Comparison of ENCODE assay signal across 8 cellular contexts in the genomic region with DNA sequence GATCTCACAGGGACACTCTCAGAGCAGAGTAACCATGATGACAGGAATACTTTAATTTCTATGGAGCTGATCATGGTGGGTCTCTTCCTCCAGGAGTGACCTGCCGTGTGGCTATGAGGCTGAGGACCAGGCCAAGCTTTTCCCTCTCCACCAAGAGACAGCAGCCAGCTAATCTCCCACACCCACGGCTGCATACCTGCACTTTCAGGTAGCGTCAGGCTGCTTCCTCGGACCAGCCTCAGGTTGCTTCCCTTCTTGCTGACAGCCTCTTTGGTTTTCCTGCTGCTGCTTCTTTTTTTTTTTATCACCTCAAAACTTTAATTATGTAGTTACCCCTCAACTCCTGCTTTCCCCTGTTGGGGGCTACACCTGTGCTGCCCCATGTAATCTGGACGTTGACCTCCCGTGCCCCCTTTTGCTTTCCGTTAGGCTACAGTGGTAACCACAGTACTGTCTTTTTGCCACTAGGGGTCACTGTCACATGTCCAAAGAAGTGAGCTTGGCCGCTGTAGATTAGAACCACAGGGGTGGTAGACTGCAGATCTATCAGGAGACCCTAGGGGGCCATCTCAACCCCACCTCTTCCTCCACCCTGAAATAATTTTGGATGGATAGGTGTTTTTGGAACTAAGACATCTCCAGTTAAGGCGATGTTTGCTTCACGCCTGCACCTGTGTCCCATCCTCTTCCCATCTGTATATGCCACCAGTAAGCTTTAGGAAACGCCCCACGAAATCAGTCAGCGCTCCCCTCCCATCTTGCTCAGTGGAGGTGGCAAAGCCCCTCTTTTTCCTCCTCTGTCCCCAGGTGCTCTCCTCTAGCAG. TPM values are rescaled to one million over a fixed set of nuclear protein-coding genes. Genes with fewer than 3 reads are reported as not detected.
DNase-seq lines count a peak whose midpoint lies in the region; ATAC-seq, FAIRE-seq and TF ChIP-seq lines count a peak whose summit lies in the region.

No MANE protein-coding gene starts in this region.

- no peak overlapping the region for H3K9ac ChIP-seq in SK-N-MC (ENCODE audit: insufficient read length)

- peak; percentile 90 for FAIRE-seq in GM12891 (lab: Jason Lieb, UNC)

- no peaks in the 10 kb centered on the region for H3K9me3 Mint-ChIP-seq in activated naive CD4-positive, alpha-beta T cell treated with anti-CD3 and anti-CD28 coated beads, Interleukin-2, amount 10 ng/mL, durations not matched to agents 7 days and 5 days
- peaks cover 16% of the 10 kb centered on the region for H3K9me3 Mint-ChIP-seq in glutamatergic neuron (ENCODE audit: unreplicated experiment)

- peaks cover 7% of the 10 kb centered on the region for H3K27me3 Mint-ChIP-seq in activated naive CD4-positive, alpha-beta T cell treated with anti-CD3 and anti-CD28 coated beads, Interleukin-2, amount 10 ng/mL, durations not matched to agents 7 days and 5 days
- peaks cover 9% of the 10 kb centered on the region for H3K27me3 Mint-ChIP-seq in glutamatergic neuron (ENCODE audit: unreplicated experiment)

- H3K4me1 Mint-ChIP-seq in activated naive CD4-positive, alpha-beta T cell treated with anti-CD3 and anti-CD28 coated beads, Interleukin-2, amount 10 ng/mL, durations not matched to agents 7 days and 5 days, result peaks cover 8% of the 10 kb centered on the region
- H3K4me1 Mint-ChIP-seq in glutamatergic neuron (ENCODE audit: low read depth, unreplicated experiment), result no peaks in the 10 kb centered on the region

- intact Hi-C loops in posterior cingulate gyrus (cut with DNase I), result loop anchor here (1.0 to 5.0 kb wide), 3 partner anchors 38 to 154 kb away; a partner anchor contains a TSS

- ATAC-seq in HG02610 (IDR thresholded peaks at IDR 0.05; ENCODE audit: unreplicated experiment), result peak; percentile 83

- TF ChIP-seq CTCF in glutamatergic neuron (IDR thresholded peaks at IDR 0.05; ENCODE audit: partially characterized antibody, unreplicated experiment), result peak; percentile 95

- no peak for TF ChIP-seq POLR2A in GM12891 (IDR thresholded peaks at IDR 0.05; ENCODE audit: low read depth, low read length)

- H3K27ac ChIP-seq in SK-N-MC, result no peak overlapping the region

- H3K36me3 ChIP-seq in SK-N-MC (ENCODE audit: insufficient read depth, low read length), result no peaks in the 10 kb centered on the region

- H3K4me3 ChIP-seq in SK-N-MC, result no peak overlapping the region

- CTCF ChIA-PET in activated naive CD4-positive, alpha-beta T cell treated with anti-CD3 and anti-CD28 coated beads, Interleukin-2, amount 10 ng/mL, durations not matched to agents 7 days and 5 days (lab: Charles Lee), result interaction anchor here (0.6 to 7.5 kb wide), 34 partner anchors 8 to 337 kb away, joined by 3 to 143 read pairs (median 6); a partner anchor contains a TSS

- H3K9me3 ChIP-seq in SK-N-MC (ENCODE audit: low read depth, low read length), result no peaks in the 10 kb centered on the region

- no peak overlapping the region for H3K27ac Mint-ChIP-seq in activated naive CD4-positive, alpha-beta T cell treated with anti-CD3 and anti-CD28 coated beads, Interleukin-2, amount 10 ng/mL, durations not matched to agents 7 days and 5 days
- H3K27ac Mint-ChIP-seq in glutamatergic neuron (ENCODE audit: unreplicated experiment), result no peak overlapping the region

- DNase-seq in GM12891 (ENCODE audit: insufficient read length, low spot score) (peak; percentile 79), NCI-H1092 treated with DMSO at 0.1 percent for 48 hours (lab: John Stamatoyannopoulos, UW) (peak; percentile 74), SK-N-MC (ENCODE audit: low read depth, low spot score) (peak; percentile 60), glutamatergic neuron (peak; percentile 58), posterior cingulate gyrus (peak in 6 of 10 donors; percentile 40 to 91 (median 67)), cortex of kidney (lab: John Stamatoyannopoulos, UW) (no peak)
- peak; percentile 79 for DNase-seq in activated naive CD4-positive, alpha-beta T cell treated with anti-CD3 and anti-CD28 coated beads, Interleukin-2, amount 10 ng/mL, durations not matched to agents 7 days and 5 days

- no peaks in the 10 kb centered on the region for H3K36me3 Mint-ChIP-seq in activated naive CD4-positive, alpha-beta T cell treated with anti-CD3 and anti-CD28 coated beads, Interleukin-2, amount 10 ng/mL, durations not matched to agents 7 days and 5 days
- peaks cover 10% of the 10 kb centered on the region for H3K36me3 Mint-ChIP-seq in glutamatergic neuron (ENCODE audit: unreplicated experiment)

- no peak overlapping the region for H3K4me3 Mint-ChIP-seq in activated naive CD4-positive, alpha-beta T cell treated with anti-CD3 and anti-CD28 coated beads, Interleukin-2, amount 10 ng/mL, durations not matched to agents 7 days and 5 days
- no peak overlapping the region for H3K4me3 Mint-ChIP-seq in glutamatergic neuron (ENCODE audit: unreplicated experiment)

TF ChIP-seq in GM12891, 5 proteins besides CTCF, POLR2A, EP300 and RAD21:
- TF ChIP-seq PAX5 (IDR thresholded peaks at IDR 0.05; ENCODE audit: insufficient read depth, low read length, severe bottlenecking) (no peak), POLR2AphosphoS5 (IDR thresholded peaks at IDR 0.05; ENCODE audit: low read depth, low read length) (no peak), TAF1 (IDR thresholded peaks at IDR 0.05; ENCODE audit: low read depth, low read length) (no peak), SPI1 (IDR thresholded peaks at IDR 0.05; ENCODE audit: low read depth, low read length) (no peak), POU2F2 (IDR thresholded peaks at IDR 0.05; ENCODE audit: low read depth, low read length) (no peak; the same call in 1 of the 2 replicates)
TF ChIP-seq in GM12891: peak in this region for 0.

RNA-seq across cellular contexts. Expression of a gene that starts 7.8 kb away (rescaled TPM):
- polyA plus RNA-seq in GM12891 (2012; ENCODE audit: low read depth, missing spikeins), result 12.1 TPM
- total RNA-seq in glutamatergic neuron (ENCODE audit: unreplicated experiment), result 27.5 TPM

RNA-seq across cellular contexts. Expression of a gene that starts 21.4 kb away (rescaled TPM):
- 27.6 TPM for polyA plus RNA-seq in GM12891 (2012; ENCODE audit: low read depth, missing spikeins)
- total RNA-seq in glutamatergic neuron (ENCODE audit: unreplicated experiment), result 99.6 TPM

RNA-seq across cellular contexts. Expression of a gene that starts 28.0 kb away (rescaled TPM):
- polyA plus RNA-seq in GM12891 (2012; ENCODE audit: low read depth, missing spikeins), result 3.0 TPM
- 80.2 TPM for total RNA-seq in glutamatergic neuron (ENCODE audit: unreplicated experiment)

RNA-seq across cellular contexts. Expression of a gene that starts 33.4 kb away (rescaled TPM):
- polyA plus RNA-seq in GM12891 (2012; ENCODE audit: low read depth, missing spikeins), result 0.18 TPM
- total RNA-seq in glutamatergic neuron (ENCODE audit: unreplicated experiment), result 314 TPM

RNA-seq across cellular contexts. Expression of a gene that starts 36.2 kb away (rescaled TPM):
- polyA plus RNA-seq in GM12891 (2012; ENCODE audit: low read depth, missing spikeins), result 79.2 TPM
- total RNA-seq in glutamatergic neuron (ENCODE audit: unreplicated experiment), result 484 TPM
